ENCODE assay signal across 8 cellular contexts in the genomic region with DNA sequence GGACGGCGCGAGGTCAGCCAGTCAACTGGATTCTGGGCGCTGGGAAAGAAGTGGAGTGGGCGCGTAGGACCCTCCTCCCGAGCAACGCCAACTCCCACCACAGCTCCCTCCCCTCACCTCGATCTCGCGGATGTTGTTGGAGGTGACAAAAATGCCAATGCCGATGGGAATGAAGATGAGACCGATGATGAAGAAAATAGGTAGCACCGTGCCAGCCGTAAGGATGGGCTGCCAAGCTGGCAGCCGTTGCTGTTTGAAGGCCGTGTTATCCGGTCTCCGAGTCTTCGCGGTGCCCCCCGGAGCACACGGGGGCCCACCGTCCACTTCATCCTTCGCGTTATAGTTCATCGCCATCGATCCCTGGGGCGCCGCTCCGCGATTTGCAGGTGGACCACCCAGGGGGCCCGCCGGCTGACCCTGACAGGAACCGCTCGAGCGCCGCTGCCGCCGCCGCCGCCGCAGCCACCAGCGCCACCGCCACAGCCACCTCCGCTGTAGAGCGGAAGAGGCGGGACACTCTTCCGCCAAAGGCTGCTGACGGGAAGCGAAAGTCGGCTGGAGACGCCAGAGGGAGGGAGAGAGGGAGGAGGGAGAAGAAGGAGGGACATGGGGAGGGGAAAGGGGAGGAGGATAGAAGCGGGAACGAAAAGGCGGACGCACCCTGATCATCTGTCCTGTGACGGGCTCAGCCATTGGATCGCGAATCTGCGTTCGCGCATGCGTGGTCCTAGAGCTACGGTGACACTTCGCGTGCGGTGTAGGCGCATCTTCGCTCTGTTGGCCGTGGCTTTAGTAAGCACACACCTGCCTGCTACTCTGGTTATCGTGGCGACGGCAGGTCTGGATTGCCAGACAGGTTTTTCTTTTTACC. TPM values are rescaled to one million over a fixed set of nuclear protein-coding genes. Genes with fewer than 3 reads are reported as not detected.
A peak's percentile ranks its signal among the peaks of the same experiment; 100 is the strongest.
DNase-seq lines count a peak whose midpoint lies in the region; ATAC-seq and TF ChIP-seq lines count a peak whose summit lies in the region.

TSS of gene TMEM30A (minus strand) at position 508 of the 871 bp plus-strand sequence. CDS start at position 354, 154 bp downstream.

- H3K4me1 ChIP-seq in esophagus (ENCODE audit: control insufficient read depth in 2 of 2, insufficient read depth in 2 of 2, low read length in 1 of 2) (peaks cover 0 to 3% of the 10 kb centered on the region in 2 donors), mucosa of rectum (ENCODE audit: control insufficient read depth in 2 of 2, insufficient read depth in 2 of 2, low read length in 2 of 2) (peaks cover 3 to 6% of the 10 kb centered on the region in 2 donors)

- H3K36me3 ChIP-seq in esophagus (ENCODE audit: control insufficient read depth in 2 of 2, insufficient read depth in 2 of 2, low read length in 1 of 2) (no peaks in the 10 kb centered on the region), mucosa of rectum (ENCODE audit: control insufficient read depth in 2 of 2, insufficient read depth in 2 of 2, low read length in 2 of 2) (no peaks in the 10 kb centered on the region)

- ATAC-seq in GM21737 (IDR thresholded peaks at IDR 0.05; ENCODE audit: unreplicated experiment), result peak; percentile 93

- H3K9me3 ChIP-seq in esophagus (ENCODE audit: control insufficient read depth in 2 of 2, insufficient read depth in 1 of 2, low read depth in 1 of 2, low read length in 1 of 2) (no peaks in the 10 kb centered on the region), mucosa of rectum (ENCODE audit: control insufficient read depth in 2 of 2, low read length in 2 of 2) (no peaks in the 10 kb centered on the region)

- no peaks in the 10 kb centered on the region for H3K27me3 ChIP-seq in esophagus (ENCODE audit: control insufficient read depth in 1 of 2, insufficient read depth in 2 of 2, low read length in 2 of 2)
- H3K27me3 ChIP-seq in mucosa of rectum (ENCODE audit: control insufficient read depth in 2 of 2, insufficient read depth in 2 of 2, low read length in 2 of 2), result no peaks in the 10 kb centered on the region

- DNase-seq in DMS79 (lab: John Stamatoyannopoulos, UW) (peak; percentile 99), KG1 (lab: John Stamatoyannopoulos, UW) (peak; percentile 94)
- peak; percentile 93 for DNase-seq in activated T-cell treated with anti-CD3 and anti-CD28 coated beads, Interleukin-2, amount 50 U/mL, for 24 hours
- peak; percentile 95 for DNase-seq in stimulated activated CD8-positive, alpha-beta memory T cell treated with anti-CD3 and anti-CD28 coated beads, Interleukin-4, amount 100 ng/mL, for 48 hours

- H3K4me3 Mint-ChIP-seq in activated T-cell treated with anti-CD3 and anti-CD28 coated beads, Interleukin-2, amount 50 U/mL, for 24 hours, result no peak within 1 kb of the TSS

- no peaks in the 10 kb centered on the region for H3K27me3 Mint-ChIP-seq in activated T-cell treated with anti-CD3 and anti-CD28 coated beads, Interleukin-2, amount 50 U/mL, for 24 hours

- H3K9me3 Mint-ChIP-seq in activated T-cell treated with anti-CD3 and anti-CD28 coated beads, Interleukin-2, amount 50 U/mL, for 24 hours, result no peaks in the 10 kb centered on the region

- H3K27ac ChIP-seq in esophagus (ENCODE audit: low read depth in 2 of 2, low read length in 1 of 2) (peak within 1 kb of the TSS; percentile 95 to 97), mucosa of rectum (ENCODE audit: low read depth in 2 of 2, low read length in 2 of 2) (peak within 1 kb of the TSS; percentile 83 to 87)

- no peak within 1 kb of the TSS for H3K27ac Mint-ChIP-seq in activated T-cell treated with anti-CD3 and anti-CD28 coated beads, Interleukin-2, amount 50 U/mL, for 24 hours

- H3K36me3 Mint-ChIP-seq in activated T-cell treated with anti-CD3 and anti-CD28 coated beads, Interleukin-2, amount 50 U/mL, for 24 hours (ENCODE audit: low read depth), result peaks cover 18% of the 10 kb centered on the region

- 0 to 1% methylated on average over 74 of the region's 74 CpGs for WGBS in esophagus, 2 donors

- H3K4me3 ChIP-seq in esophagus (ENCODE audit: low read depth in 1 of 2, low read length in 2 of 2), result peak within 1 kb of the TSS; percentile 94 to 99
- H3K4me3 ChIP-seq in mucosa of rectum (ENCODE audit: low read length in 2 of 2), result peak within 1 kb of the TSS; percentile 88 to 99

- peaks cover 50% of the 10 kb centered on the region for H3K4me1 Mint-ChIP-seq in activated T-cell treated with anti-CD3 and anti-CD28 coated beads, Interleukin-2, amount 50 U/mL, for 24 hours (ENCODE audit: low read depth)

- peak within 1 kb of the TSS; percentile 95 for H3K9ac ChIP-seq in mucosa of rectum (ENCODE audit: low read depth in 1 of 2, low read length in 2 of 2)

TF ChIP-seq in PFSK-1, 5 proteins besides CTCF, POLR2A, EP300 and RAD21:
- TF ChIP-seq TAF1 (IDR thresholded peaks at IDR 0.05; ENCODE audit: borderline replicate concordance, insufficient read depth, low read length) (peak; percentile 94), FOXP2 (optimal IDR thresholded peaks at IDR 0.05; ENCODE audit: borderline replicate concordance, extremely low read depth, extremely low read length, insufficient read depth) (peak; percentile 89), POLR2AphosphoS5 (IDR thresholded peaks at IDR 0.05; ENCODE audit: low read depth, low read length) (peak; percentile 97), SIN3A (IDR thresholded peaks at IDR 0.05; ENCODE audit: borderline replicate concordance, insufficient read depth, low read length) (peak; percentile 41; the same call in 1 of the 2 replicates), REST (IDR thresholded peaks at IDR 0.05; ENCODE audit: insufficient read depth in 1 of 2, low read depth in 2 of 2, low read length in 2 of 2) (peak in 1 of 2 experiments; percentile 54; a peak in 1 of 4 replicates)
TF ChIP-seq in PFSK-1: peak in this region for 5.

RNA-seq across cellular contexts. Expression of gene TMEM30A, which starts in this region (rescaled TPM):
- polyA plus RNA-seq in PFSK-1 (2012; ENCODE audit: insufficient read length, low read depth), result 19.8 TPM
- polyA plus RNA-seq in esophagus, result 10 to 100 TPM; 27.4 to 32.9 TPM

Comparison
In these comparisons a context has a peak if more than half of its experiments do, and no peak if none do; other contexts are left out.
1. Peak in every context shown above with its lines: DNase-seq, ATAC-seq, H3K4me3 ChIP-seq and H3K27ac ChIP-seq.